22 cellular contexts compared by ENCODE assay signal in the genomic region with DNA sequence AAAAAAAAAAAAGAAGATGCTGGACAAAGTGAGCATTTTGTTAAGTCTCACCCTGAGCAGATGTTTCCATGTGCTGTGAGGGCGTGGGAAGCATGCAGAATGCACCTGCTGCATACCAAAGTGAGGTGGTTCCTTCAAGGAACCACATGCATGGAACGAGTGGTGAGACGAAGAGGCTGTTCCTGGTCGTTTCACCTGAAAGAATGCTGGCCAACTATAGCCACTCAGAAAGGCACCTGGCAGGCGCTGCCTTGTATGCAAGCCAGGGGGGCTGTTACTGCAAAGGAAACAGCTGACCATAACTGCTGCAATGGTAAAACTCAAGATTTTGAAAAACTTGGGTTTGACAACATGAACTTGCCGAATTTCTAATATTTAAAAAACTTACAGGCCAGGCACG. TPM values are rescaled to one million over a fixed set of nuclear protein-coding genes. Genes with fewer than 3 reads are reported as not detected.
"Had no signal": no experiment of that assay in that cellular context is flagged by ENCODE, and none has a peak within 500 bp of the region (broad histone marks: within the 10 kb centered on the region; RNA-seq: fewer than 3 reads in every experiment).

No MANE protein-coding gene starts in this region.

- H3K9me3 ChIP-seq: SK-N-SH had no signal

- H3K9ac ChIP-seq: SK-N-SH had no signal

- H3K27ac ChIP-seq: HL-60 had no signal

- DNase-seq: KBM-7, NCI-H1092, NCI-H1105 treated with DMSO at 0.1 percent for 48 hours, NCI-H1417 treated with DMSO at 0.1 percent for 48 hours, NCI-H146, NCI-H1694 treated with DMSO at 0.1 percent for 48 hours, NCI-H1930, NCI-H2081, NCI-H2107, NCI-H2171, NCI-H226, NCI-H446, NCI-H510A, NCI-H524 treated with DMSO at 0.1 percent for 48 hours, NCI-H69, NCI-H774, RPMI8226, SHP77, SK-N-SH, SW 1271 had no signal

- H3K4me2 ChIP-seq: SK-N-SH had no signal

RNA-seq across cellular contexts. Expression of gene PLPP2, which starts 38.7 kb away (rescaled TPM):
- total RNA-seq: LHCN-M2 had no signal
